ENCODE assay signal across 20 cellular contexts in genomic region chr9:28735943-28736342, GRCh38.
"Had no signal": no experiment of that assay in that cellular context is flagged by ENCODE, and none has a peak within 500 bp of the region (broad histone marks: within the 10 kb centered on the region; RNA-seq: fewer than 3 reads in every experiment).

No MANE protein-coding gene starts in this region.

- H3K4me1 Mint-ChIP-seq: activated CD4-positive, alpha-beta T cell treated with anti-CD3 and anti-CD28 coated beads, Interleukin-2, amount 10 ng/mL, durations not matched to agents 24 days and 14 days; brain; memory B cell; naive thymus-derived CD8-positive, alpha-beta T cell; stimulated activated effector memory CD8-positive, alpha-beta T cell treated with anti-CD3 and anti-CD28 coated beads, Interleukin-12 subunit alpha, Interleukin-12 subunit beta, amount 100 ng/mL, for 72 hours had no signal

- H3K9me3 ChIP-seq: esophagus muscularis mucosa, left ventricle myocardium inferior, right lobe of liver, stomach, upper lobe of left lung had no signal

- H3K4me3 Mint-ChIP-seq: activated CD4-positive, alpha-beta T cell treated with anti-CD3 and anti-CD28 coated beads, Interleukin-2, amount 10 ng/mL, durations not matched to agents 24 days and 14 days; activated CD8-positive, alpha-beta T cell treated with anti-CD3 and anti-CD28 coated beads for 36 hours; activated naive CD4-positive, alpha-beta T cell treated with anti-CD3 and anti-CD28 coated beads for 36 hours; activated T-cell treated with anti-CD3 and anti-CD28 coated beads, Interleukin-2, amount 50 U/mL, for 4 hours; brain; memory B cell; naive thymus-derived CD8-positive, alpha-beta T cell; stimulated activated effector memory CD8-positive, alpha-beta T cell treated with anti-CD3 and anti-CD28 coated beads, Interleukin-12 subunit alpha, Interleukin-12 subunit beta, amount 100 ng/mL, for 72 hours had no signal

- H3K9me3 Mint-ChIP-seq: activated CD4-positive, alpha-beta T cell treated with anti-CD3 and anti-CD28 coated beads, Interleukin-2, amount 10 ng/mL, durations not matched to agents 24 days and 14 days; activated CD8-positive, alpha-beta T cell treated with anti-CD3 and anti-CD28 coated beads for 36 hours; activated naive CD4-positive, alpha-beta T cell treated with anti-CD3 and anti-CD28 coated beads for 36 hours; activated T-cell treated with anti-CD3 and anti-CD28 coated beads, Interleukin-2, amount 50 U/mL, for 4 hours; brain had no signal

- H3K27ac ChIP-seq: esophagus muscularis mucosa, heart right ventricle, left ventricle myocardium inferior, parathyroid adenoma, right lobe of liver, stomach, upper lobe of left lung had no signal

- H3K27me3 Mint-ChIP-seq: activated CD4-positive, alpha-beta T cell treated with anti-CD3 and anti-CD28 coated beads, Interleukin-2, amount 10 ng/mL, durations not matched to agents 24 days and 14 days; activated CD8-positive, alpha-beta T cell treated with anti-CD3 and anti-CD28 coated beads for 36 hours; brain; memory B cell; naive thymus-derived CD8-positive, alpha-beta T cell had no signal

- H3K36me3 ChIP-seq: esophagus muscularis mucosa, heart right ventricle, left ventricle myocardium inferior, right lobe of liver, stomach, upper lobe of left lung had no signal

- H3K27me3 ChIP-seq: esophagus muscularis mucosa, heart right ventricle, right lobe of liver, stomach, upper lobe of left lung had no signal

- ATAC-seq: activated CD8-positive, alpha-beta T cell treated with anti-CD3 and anti-CD28 coated beads for 36 hours; activated T-cell treated with anti-CD3 and anti-CD28 coated beads, Interleukin-2, amount 50 U/mL, for 4 hours; heart right ventricle; naive thymus-derived CD8-positive, alpha-beta T cell; right lobe of liver; stimulated activated effector memory CD8-positive, alpha-beta T cell treated with anti-CD3 and anti-CD28 coated beads, Interleukin-12 subunit alpha, Interleukin-12 subunit beta, amount 100 ng/mL, for 72 hours had no signal

- H3K4me3 ChIP-seq: esophagus muscularis mucosa, heart right ventricle, left ventricle myocardium inferior, right lobe of liver, stomach, upper lobe of left lung had no signal

- H3K36me3 Mint-ChIP-seq: brain; memory B cell; naive thymus-derived CD8-positive, alpha-beta T cell; stimulated activated effector memory CD8-positive, alpha-beta T cell treated with anti-CD3 and anti-CD28 coated beads, Interleukin-12 subunit alpha, Interleukin-12 subunit beta, amount 100 ng/mL, for 72 hours had no signal

- DNase-seq: activated CD4-positive, alpha-beta T cell treated with anti-CD3 and anti-CD28 coated beads, Interleukin-2, amount 10 ng/mL, durations not matched to agents 24 days and 14 days; activated CD8-positive, alpha-beta T cell treated with anti-CD3 and anti-CD28 coated beads for 36 hours; activated naive CD4-positive, alpha-beta T cell treated with anti-CD3 and anti-CD28 coated beads for 36 hours; activated T-cell treated with anti-CD3 and anti-CD28 coated beads, Interleukin-2, amount 50 U/mL, for 4 hours; anterior cingulate cortex; cortex of kidney; heart right ventricle; kidney glomerular epithelial cell; left ventricle myocardium inferior; naive thymus-derived CD8-positive, alpha-beta T cell; right lobe of liver; stimulated activated CD4-positive, alpha-beta T cell treated with anti-CD3 and anti-CD28 coated beads, Interleukin-4, amount 100 ng/mL, for 24 hours; stomach; T-helper 9 cell; upper lobe of left lung had no signal

- H3K27ac Mint-ChIP-seq: activated CD4-positive, alpha-beta T cell treated with anti-CD3 and anti-CD28 coated beads, Interleukin-2, amount 10 ng/mL, durations not matched to agents 24 days and 14 days; activated CD8-positive, alpha-beta T cell treated with anti-CD3 and anti-CD28 coated beads for 36 hours; activated naive CD4-positive, alpha-beta T cell treated with anti-CD3 and anti-CD28 coated beads for 36 hours; memory B cell; naive thymus-derived CD8-positive, alpha-beta T cell; stimulated activated effector memory CD8-positive, alpha-beta T cell treated with anti-CD3 and anti-CD28 coated beads, Interleukin-12 subunit alpha, Interleukin-12 subunit beta, amount 100 ng/mL, for 72 hours had no signal

- H3K4me1 ChIP-seq: esophagus muscularis mucosa, heart right ventricle, left ventricle myocardium inferior, parathyroid adenoma, right lobe of liver, stomach, upper lobe of left lung had no signal
